ENCODE assay signal across 15 cellular contexts in the genomic region with DNA sequence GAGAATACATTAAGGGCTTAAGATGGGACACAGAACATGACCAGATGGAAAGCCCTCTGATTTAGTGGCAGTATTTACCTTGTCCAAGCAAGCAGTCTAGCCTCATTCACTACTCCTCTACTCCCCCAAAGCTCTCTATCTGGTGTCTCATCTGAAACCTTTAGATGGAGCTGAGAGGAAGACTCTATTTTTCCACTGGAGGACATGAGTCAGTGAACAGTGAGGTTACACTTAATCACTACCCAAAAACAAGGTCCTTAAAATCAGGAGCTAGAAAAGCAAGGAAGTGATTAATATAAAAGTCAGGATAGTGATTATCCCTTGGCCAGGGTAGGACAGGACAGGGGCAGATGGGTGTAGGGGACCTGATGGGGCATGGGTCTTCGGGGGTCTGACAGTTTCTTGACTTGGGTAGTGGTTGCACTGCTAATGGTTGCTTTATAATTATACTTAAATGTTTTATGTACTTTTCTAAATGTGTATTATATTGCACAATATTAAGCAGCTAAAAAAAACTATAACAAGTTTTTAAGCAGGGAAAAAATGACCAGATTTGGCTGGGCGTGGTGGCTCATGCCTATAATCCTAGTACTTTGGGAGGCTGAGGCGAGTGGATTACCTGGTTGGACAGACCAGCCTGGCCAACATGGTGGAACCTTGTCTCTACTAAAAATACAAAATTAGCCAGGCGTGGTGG. TPM values are rescaled to one million over a fixed set of nuclear protein-coding genes. Genes with fewer than 3 reads are reported as not detected.
DNase-seq lines count a peak whose midpoint lies in the region; ATAC-seq and TF ChIP-seq lines count a peak whose summit lies in the region.
"Had no signal": no experiment of that assay in that cellular context is flagged by ENCODE, and none has a peak within 500 bp of the region (broad histone marks: within the 10 kb centered on the region; RNA-seq: fewer than 3 reads in every experiment).

No MANE protein-coding gene starts in this region.

- peaks cover 63% of the 10 kb centered on the region for H3K4me1 Mint-ChIP-seq in activated naive CD8-positive, alpha-beta T cell treated with anti-CD3 and anti-CD28 coated beads for 36 hours
- peaks cover 20 to 83% (median 66%) of the 10 kb centered on the region in 4 donors for H3K4me1 Mint-ChIP-seq in naive thymus-derived CD8-positive, alpha-beta T cell
- no peaks in the 10 kb centered on the region for H3K4me1 Mint-ChIP-seq in glutamatergic neuron (ENCODE audit: low read depth, unreplicated experiment)

- no peaks in the 10 kb centered on the region for H3K36me3 ChIP-seq in SK-N-SH (replicated peaks in 1 of 2; ENCODE audit: control insufficient read depth in 1 of 2, insufficient read depth in 2 of 2, low read length in 1 of 2)
- no peaks in the 10 kb centered on the region for H3K36me3 ChIP-seq in Loucy (ENCODE audit: insufficient read depth, low read length)
- no peaks in the 10 kb centered on the region for H3K36me3 ChIP-seq in SJCRH30
- H3K36me3 ChIP-seq: gastrocnemius medialis, sigmoid colon, WERI-Rb-1 had no signal

- H3K27ac Mint-ChIP-seq in activated naive CD8-positive, alpha-beta T cell treated with anti-CD3 and anti-CD28 coated beads for 36 hours: peak overlapping the region; percentile 99
- H3K27ac Mint-ChIP-seq in naive thymus-derived CD8-positive, alpha-beta T cell: peak overlapping the region in 9 of 10 donors; percentile 55 to 97 (median 95)
- no peak overlapping the region for H3K27ac Mint-ChIP-seq in glutamatergic neuron (ENCODE audit: unreplicated experiment)

- H3K27me3 ChIP-seq in SK-N-SH (ENCODE audit: insufficient read depth) (no peaks in the 10 kb centered on the region), Loucy (ENCODE audit: insufficient read depth, low read length, poor library complexity, severe bottlenecking) (no peaks in the 10 kb centered on the region), SJCRH30 (no peaks in the 10 kb centered on the region)
- H3K27me3 ChIP-seq: gastrocnemius medialis, sigmoid colon had no signal

- H3K4me1 ChIP-seq in SK-N-SH (ENCODE audit: control insufficient read depth in 1 of 2, insufficient read depth in 2 of 2, low read depth in 1 of 2, low read length in 1 of 2) (peaks cover 0 to 16% of the 10 kb centered on the region in 2 experiments; a peak in 1 of 4 replicates), Loucy (ENCODE audit: insufficient read depth, low read length, poor library complexity, severe bottlenecking) (peaks cover 64% of the 10 kb centered on the region), SJCRH30 (peaks cover 7% of the 10 kb centered on the region; the same call in 1 of the 2 replicates)
- H3K4me1 ChIP-seq: gastrocnemius medialis, sigmoid colon had no signal

- H4K20me1 ChIP-seq in SK-N-SH (ENCODE audit: insufficient read depth) (no peaks in the 10 kb centered on the region), Loucy (ENCODE audit: insufficient read depth, low read length, poor library complexity, severe bottlenecking) (no peaks in the 10 kb centered on the region)

- no peaks in the 10 kb centered on the region for H3K9me3 Mint-ChIP-seq in activated naive CD8-positive, alpha-beta T cell treated with anti-CD3 and anti-CD28 coated beads for 36 hours
- H3K9me3 Mint-ChIP-seq in naive thymus-derived CD8-positive, alpha-beta T cell: no peaks in the 10 kb centered on the region
- H3K9me3 Mint-ChIP-seq in glutamatergic neuron (ENCODE audit: unreplicated experiment): no peaks in the 10 kb centered on the region

- H3K36me3 Mint-ChIP-seq in activated naive CD8-positive, alpha-beta T cell treated with anti-CD3 and anti-CD28 coated beads for 36 hours: peaks cover 52% of the 10 kb centered on the region
- H3K36me3 Mint-ChIP-seq in naive thymus-derived CD8-positive, alpha-beta T cell: peaks cover 0 to 22% (median 6%) of the 10 kb centered on the region in 3 donors
- H3K36me3 Mint-ChIP-seq in glutamatergic neuron (ENCODE audit: unreplicated experiment): no peaks in the 10 kb centered on the region

- no peaks in the 10 kb centered on the region for H3K27me3 Mint-ChIP-seq in activated naive CD8-positive, alpha-beta T cell treated with anti-CD3 and anti-CD28 coated beads for 36 hours
- no peaks in the 10 kb centered on the region for H3K27me3 Mint-ChIP-seq in naive thymus-derived CD8-positive, alpha-beta T cell
- no peaks in the 10 kb centered on the region for H3K27me3 Mint-ChIP-seq in glutamatergic neuron (ENCODE audit: unreplicated experiment)

- TF ChIP-seq RAD21 in SK-N-SH (IDR thresholded peaks at IDR 0.05; ENCODE audit: low read length): no peak

- POLR2A ChIA-PET in SK-N-SH (lab: Yijun Ruan, JAX): no interaction called here
- POLR2A ChIA-PET in naive thymus-derived CD8-positive, alpha-beta T cell (lab: Charles Lee): interaction anchor here (0.6 to 2.5 kb wide), 3 partner anchors 9 to 567 kb away, joined by 3 to 16 read pairs (median 3); no protein-coding TSS in a partner anchor

- ATAC-seq in SK-N-SH treated with all-trans-retinoic acid at 6 μM for 48 hours: no peak
- ATAC-seq in naive thymus-derived CD8-positive, alpha-beta T cell: no peak
- no peak for ATAC-seq in GM18517 (IDR thresholded peaks at IDR 0.05; ENCODE audit: unreplicated experiment)
- ATAC-seq: gastrocnemius medialis had no signal

- H3K9me3 ChIP-seq in SK-N-SH (no peaks in the 10 kb centered on the region), Loucy (ENCODE audit: insufficient read depth, low read depth, low read length) (no peaks in the 10 kb centered on the region), SJCRH30 (replicated peaks) (no peaks in the 10 kb centered on the region)
- H3K9me3 ChIP-seq: gastrocnemius medialis, sigmoid colon had no signal

- H3K4me3 ChIP-seq in SK-N-SH (ENCODE audit: low read depth in 2 of 2, low read length in 1 of 2): no peak overlapping the region
- peak overlapping the region; percentile 77 for H3K4me3 ChIP-seq in Loucy (ENCODE audit: low read length, poor library complexity, severe bottlenecking)
- H3K4me3 ChIP-seq in SJCRH30: no peak overlapping the region
- H3K4me3 ChIP-seq: gastrocnemius medialis, lung, sigmoid colon had no signal

- H3K79me2 ChIP-seq in SK-N-SH (ENCODE audit: insufficient read depth) (no peaks in the 10 kb centered on the region), Loucy (ENCODE audit: insufficient read depth, low read length) (peaks cover 64% of the 10 kb centered on the region)

- no peaks in the 10 kb centered on the region for H3K9me2 ChIP-seq in SK-N-SH
- no peaks in the 10 kb centered on the region for H3K9me2 ChIP-seq in Loucy (replicated peaks; ENCODE audit: low read depth, low read length)

- DNase-seq in SK-N-SH: no peak
- peak; percentile 13 for DNase-seq in activated naive CD8-positive, alpha-beta T cell treated with anti-CD3 and anti-CD28 coated beads for 36 hours
- no peak for DNase-seq in naive thymus-derived CD8-positive, alpha-beta T cell
- DNase-seq in glutamatergic neuron: no peak
- DNase-seq in SJCRH30: no peak
- DNase-seq: 8988T, gastrocnemius medialis, KG1, sigmoid colon, WERI-Rb-1 had no signal

- H3F3A ChIP-seq in SK-N-SH (replicated peaks; ENCODE audit: insufficient read depth): no peaks in the 10 kb centered on the region
- 0 out of 2 replicates have a peak, but pooled peaks cover 2% of the 10 kb centered on the region for H3F3A ChIP-seq in Loucy (ENCODE audit: low read depth)

- H3K9ac ChIP-seq in SK-N-SH (no peak overlapping the region), Loucy (ENCODE audit: low read depth, low read length, poor library complexity, severe bottlenecking) (no peak overlapping the region)

- H3K27ac ChIP-seq in SK-N-SH (ENCODE audit: low read depth in 2 of 2, low read length in 1 of 2): peak overlapping the region in 1 of 2 experiments; percentile 47; a peak in 2 of 4 replicates
- H3K27ac ChIP-seq in SJCRH30: no peak overlapping the region
- H3K27ac ChIP-seq: gastrocnemius medialis, sigmoid colon, WERI-Rb-1 had no signal

- 88% methylated on average over 4 of the region's 4 CpGs for WGBS in SK-N-SH (ENCODE audit: low lambda C conversion rate)

- CTCF ChIA-PET in SK-N-SH (lab: Yijun Ruan, JAX): interaction anchor here (0.8 to 1.0 kb wide), 2 partner anchors 16 to 110 kb away, joined by 3 read pairs; partner anchors contain the start of gene OLFML3

- no peak for TF ChIP-seq EP300 in SK-N-SH (IDR thresholded peaks at IDR 0.05; ENCODE audit: borderline replicate concordance in 1 of 2, low read depth in 1 of 2, low read length in 1 of 2)

- peak overlapping the region; percentile 91 for H3K4me3 Mint-ChIP-seq in activated naive CD8-positive, alpha-beta T cell treated with anti-CD3 and anti-CD28 coated beads for 36 hours
- peak overlapping the region; percentile 0 to 95 (median 90) for H3K4me3 Mint-ChIP-seq in naive thymus-derived CD8-positive, alpha-beta T cell
- H3K4me3 Mint-ChIP-seq in glutamatergic neuron (ENCODE audit: unreplicated experiment): no peak overlapping the region

- H2AFZ ChIP-seq in SK-N-SH (ENCODE audit: low read depth) (peak overlapping the region; percentile 75), Loucy (ENCODE audit: low read length) (no peak overlapping the region)

- no peak for TF ChIP-seq CTCF in SK-N-SH (IDR thresholded peaks at IDR 0.05)
- no peak for TF ChIP-seq CTCF in Loucy (conservative IDR thresholded peaks at IDR 0.05; ENCODE audit: low read length)
- no peak for TF ChIP-seq CTCF in glutamatergic neuron (IDR thresholded peaks at IDR 0.05; ENCODE audit: partially characterized antibody, unreplicated experiment)

- H3K4me2 ChIP-seq in SK-N-SH (peak overlapping the region; percentile 32; the same call in 1 of the 2 replicates), Loucy (ENCODE audit: low read depth, low read length, poor library complexity, severe bottlenecking) (peak overlapping the region; percentile 72)

RNA-seq across cellular contexts. Expression of gene PTPN22, which starts 3.0 kb away (rescaled TPM):
- 0.12 and 0.16 TPM in 2 replicates for polyA plus RNA-seq in SK-N-SH (2012; rRNA removed)
- polyA plus RNA-seq in SK-N-SH (2012; cell fraction: cytosol; rRNA removed): 0.18 and 0.30 TPM in 2 replicates
- polyA plus RNA-seq in SK-N-SH (2012; cell fraction: nucleus; rRNA removed): 0.13 and 0.36 TPM in 2 replicates
- 10 to 100 TPM; 67.9 to 68.4 TPM for total RNA-seq in activated naive CD8-positive, alpha-beta T cell treated with anti-CD3 and anti-CD28 coated beads for 36 hours
- total RNA-seq in naive thymus-derived CD8-positive, alpha-beta T cell: 10 to 100 TPM; 26.6 to 27.3 TPM
- 10 to 100 TPM; 32.0 to 59.6 (median 40.1) TPM for polyA plus RNA-seq in naive thymus-derived CD8-positive, alpha-beta T cell
- not detected for total RNA-seq in glutamatergic neuron (ENCODE audit: unreplicated experiment)
- total RNA-seq in SJCRH30 (2014; rRNA removed; shearing (Covaris generic)): 1.4 and 2.0 TPM in 2 replicates

RNA-seq across cellular contexts. Expression of gene BCL2L15, which starts 18.8 kb away (rescaled TPM):
- polyA plus RNA-seq in SK-N-SH (2012; rRNA removed): 0.02 and 0.05 TPM in 2 replicates
- under 0.01 and 0.01 TPM in 2 replicates for polyA plus RNA-seq in SK-N-SH (2012; cell fraction: cytosol; rRNA removed)
- 0.42 and 0.66 TPM in 2 replicates for polyA plus RNA-seq in SK-N-SH (2012; cell fraction: nucleus; rRNA removed)
- 1 to 10 TPM in 1 of 2 experiments, under 1 TPM in 1; 0.88 to 2.2 TPM for total RNA-seq in activated naive CD8-positive, alpha-beta T cell treated with anti-CD3 and anti-CD28 coated beads for 36 hours
- total RNA-seq in naive thymus-derived CD8-positive, alpha-beta T cell: 1 to 10 TPM; 1.3 to 3.3 TPM
- under 1 TPM in 1 of 3 donors, not detected in 2; 0.03 TPM for polyA plus RNA-seq in naive thymus-derived CD8-positive, alpha-beta T cell
- total RNA-seq in glutamatergic neuron (ENCODE audit: unreplicated experiment): 1.8 TPM
- 0.18 and 1.2 TPM in 2 replicates for total RNA-seq in SJCRH30 (2014; rRNA removed; shearing (Covaris generic))
- total RNA-seq: cardiac septum had no signal

RNA-seq across cellular contexts. Expression of gene AP4B1, which starts 36.1 kb away (rescaled TPM):
- polyA plus RNA-seq in SK-N-SH (2012; rRNA removed): 11.5 and 16.8 TPM in 2 replicates
- polyA plus RNA-seq in SK-N-SH (2012; cell fraction: cytosol; rRNA removed): 7.7 and 8.1 TPM in 2 replicates
- polyA plus RNA-seq in SK-N-SH (2012; cell fraction: nucleus; rRNA removed): 41.9 and 60.0 TPM in 2 replicates
- total RNA-seq in activated naive CD8-positive, alpha-beta T cell treated with anti-CD3 and anti-CD28 coated beads for 36 hours: 10 to 100 TPM; 36.8 to 37.7 TPM
- 10 to 100 TPM; 65.1 to 75.2 TPM for total RNA-seq in naive thymus-derived CD8-positive, alpha-beta T cell
- 1 to 10 TPM; 7.9 to 9.6 (median 8.6) TPM for polyA plus RNA-seq in naive thymus-derived CD8-positive, alpha-beta T cell
- total RNA-seq in glutamatergic neuron (ENCODE audit: unreplicated experiment): 31.1 TPM
- 11.7 and 14.3 TPM in 2 replicates for total RNA-seq in SJCRH30 (2014; rRNA removed; shearing (Covaris generic))

RNA-seq across cellular contexts. Expression of gene DCLRE1B, which starts 36.6 kb away (rescaled TPM):
- polyA plus RNA-seq in SK-N-SH (2012; rRNA removed): 3.0 and 3.3 TPM in 2 replicates
- polyA plus RNA-seq in SK-N-SH (2012; cell fraction: cytosol; rRNA removed): 2.6 and 3.3 TPM in 2 replicates
- 1.3 and 1.5 TPM in 2 replicates for polyA plus RNA-seq in SK-N-SH (2012; cell fraction: nucleus; rRNA removed)
- 10 to 100 TPM; 25.2 to 26.5 TPM for total RNA-seq in activated naive CD8-positive, alpha-beta T cell treated with anti-CD3 and anti-CD28 coated beads for 36 hours
- 1 to 10 TPM; 5.2 to 5.5 TPM for total RNA-seq in naive thymus-derived CD8-positive, alpha-beta T cell
- polyA plus RNA-seq in naive thymus-derived CD8-positive, alpha-beta T cell: 1 to 10 TPM; 3.7 to 5.2 (median 4.5) TPM
- 6.1 TPM for total RNA-seq in glutamatergic neuron (ENCODE audit: unreplicated experiment)
- 23.7 and 25.3 TPM in 2 replicates for total RNA-seq in SJCRH30 (2014; rRNA removed; shearing (Covaris generic))

RNA-seq across cellular contexts. Expression of gene RSBN1, which starts 56.3 kb away (rescaled TPM):
- polyA plus RNA-seq in SK-N-SH (2012; rRNA removed): 3.9 and 4.0 TPM in 2 replicates
- 5.1 and 5.2 TPM in 2 replicates for polyA plus RNA-seq in SK-N-SH (2012; cell fraction: cytosol; rRNA removed)
- polyA plus RNA-seq in SK-N-SH (2012; cell fraction: nucleus; rRNA removed): 4.1 and 8.3 TPM in 2 replicates
- 10 to 100 TPM; 15.4 to 16.3 TPM for total RNA-seq in activated naive CD8-positive, alpha-beta T cell treated with anti-CD3 and anti-CD28 coated beads for 36 hours
- total RNA-seq in naive thymus-derived CD8-positive, alpha-beta T cell: 10 to 100 TPM; 53.6 to 56.3 TPM
- 10 to 100 TPM; 34.8 to 39.1 (median 37.5) TPM for polyA plus RNA-seq in naive thymus-derived CD8-positive, alpha-beta T cell
- 35.2 TPM for total RNA-seq in glutamatergic neuron (ENCODE audit: unreplicated experiment)
- 16.6 and 18.5 TPM in 2 replicates for total RNA-seq in SJCRH30 (2014; rRNA removed; shearing (Covaris generic))
